ENCODE assay signal across 26 cellular contexts in genomic region chr14:65110525-65110924, GRCh38.
"Had no signal": no experiment of that assay in that cellular context is flagged by ENCODE, and none has a peak within 500 bp of the region (broad histone marks: within the 10 kb centered on the region; RNA-seq: fewer than 3 reads in every experiment).

No MANE protein-coding gene starts in this region.

- H3K27ac Mint-ChIP-seq: activated naive CD8-positive, alpha-beta T cell; activated T-helper 2 cell treated with anti-CD3 and anti-CD28 coated beads, Interferon-gamma antibody, Interleukin-2, Interleukin-4, amounts not matched to agents 10 μg/mL and 5 μg/mL and 100 μg/mL, durations not matched to agents 14 hours and 24 hours and 36 hours; dendritic cell treated with granulocyte-macrophage colony-stimulating factor and Interleukin-4, amounts not matched to agents 40 ng/mL and 50 ng/mL, for 4 days; natural killer cell had no signal

- H3K4me1 ChIP-seq: adrenal gland, ascending aorta, psoas muscle, thyroid gland had no signal

- H3K4me3 Mint-ChIP-seq: activated naive CD8-positive, alpha-beta T cell; activated T-cell treated with anti-CD3 and anti-CD28 coated beads, Interleukin-2, amount 50 U/mL, for 4 hours; dendritic cell treated with granulocyte-macrophage colony-stimulating factor and Interleukin-4, amounts not matched to agents 40 ng/mL and 50 ng/mL, for 4 days; natural killer cell had no signal

- H3K27me3 Mint-ChIP-seq: activated naive CD8-positive, alpha-beta T cell; dendritic cell treated with granulocyte-macrophage colony-stimulating factor and Interleukin-4, amounts not matched to agents 40 ng/mL and 50 ng/mL, for 4 days had no signal

- DNase-seq: activated CD4-positive, alpha-beta T cell treated with anti-CD3 and anti-CD28 coated beads for 1 hour; activated CD8-positive, alpha-beta memory T cell treated with anti-CD3 and anti-CD28 coated beads, Interleukin-2, amount 50 U/mL, for 48 hours; activated naive CD4-positive, alpha-beta T cell; activated T-cell treated with anti-CD3 and anti-CD28 coated beads, Interleukin-2, amount 50 U/mL, for 4 hours; adrenal gland; brain microvascular endothelial cell; caudate nucleus; effector CD4-positive, alpha-beta T cell; erythroblast; foreskin fibroblast; left ventricle myocardium superior; mammary epithelial cell; midbrain; natural killer cell; psoas muscle; right cardiac atrium; stimulated activated CD4-positive, alpha-beta T cell treated with anti-CD3 and anti-CD28 coated beads, Interleukin-12 subunit alpha, Interleukin-12 subunit beta, amount 100 ng/mL, for 4 hours; stimulated activated CD4-positive, alpha-beta T cell treated with anti-CD3 and anti-CD28 coated beads, Interleukin-4, amount 100 ng/mL, for 4 hours; stimulated activated naive CD8-positive, alpha-beta T cell treated with anti-CD3 and anti-CD28 coated beads, Interleukin-15, Interleukin-2, amounts not matched to agents 100 U/mL and 50 U/mL, for 24 hours; thyroid gland; WERI-Rb-1 had no signal

- H3K4me1 Mint-ChIP-seq: natural killer cell had no signal

- H3K36me3 Mint-ChIP-seq: activated naive CD8-positive, alpha-beta T cell; natural killer cell had no signal

- H3K4me3 ChIP-seq: adrenal gland, ascending aorta, psoas muscle, thyroid gland had no signal

- H3K9me3 Mint-ChIP-seq: activated T-cell treated with anti-CD3 and anti-CD28 coated beads, Interleukin-2, amount 50 U/mL, for 4 hours; activated T-helper 2 cell treated with anti-CD3 and anti-CD28 coated beads, Interferon-gamma antibody, Interleukin-2, Interleukin-4, amounts not matched to agents 10 μg/mL and 5 μg/mL and 100 μg/mL, durations not matched to agents 14 hours and 24 hours and 36 hours; natural killer cell had no signal

- FAIRE-seq: TTC549 had no signal

- H3K36me3 ChIP-seq: adrenal gland, ascending aorta, brain microvascular endothelial cell, thyroid gland, WERI-Rb-1 had no signal

- H3K27ac ChIP-seq: adrenal gland, ascending aorta, brain microvascular endothelial cell, psoas muscle, thyroid gland, WERI-Rb-1 had no signal

- H3K27me3 ChIP-seq: adrenal gland, ascending aorta, brain microvascular endothelial cell, thyroid gland had no signal

- ATAC-seq: activated T-cell treated with anti-CD3 and anti-CD28 coated beads, Interleukin-2, amount 50 U/mL, for 4 hours; left ventricle myocardium superior; natural killer cell; psoas muscle; right cardiac atrium; stimulated activated naive CD8-positive, alpha-beta T cell treated with anti-CD3 and anti-CD28 coated beads, Interleukin-15, Interleukin-2, amounts not matched to agents 100 U/mL and 50 U/mL, for 24 hours had no signal

- H3K9me3 ChIP-seq: adrenal gland, ascending aorta, psoas muscle, thyroid gland had no signal
